12 cellular contexts compared by ENCODE assay signal in the genomic region with DNA sequence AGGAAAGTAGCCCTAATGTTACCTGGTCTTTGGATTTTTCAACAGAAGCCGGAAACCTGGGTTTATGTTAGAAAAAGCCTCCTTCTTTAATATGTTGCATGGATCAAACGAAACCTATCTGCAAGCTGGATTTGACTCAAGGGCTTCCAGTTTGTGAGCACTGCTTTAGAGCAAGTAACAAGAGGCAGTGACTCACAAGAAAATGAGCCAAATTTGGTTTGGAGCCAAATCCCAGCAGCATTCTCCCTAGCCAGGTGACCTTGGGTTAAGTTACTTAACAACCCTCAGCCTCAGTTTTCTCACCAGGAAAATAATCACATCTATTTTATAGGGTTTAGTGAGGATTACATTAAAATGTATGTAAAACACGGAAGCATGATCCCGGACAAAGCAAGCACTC.
DNase-seq lines count a peak whose midpoint lies in the region; ATAC-seq and TF ChIP-seq lines count a peak whose summit lies in the region.
"Had no signal": no experiment of that assay in that cellular context is flagged by ENCODE, and none has a peak within 500 bp of the region (broad histone marks: within the 10 kb centered on the region; RNA-seq: fewer than 3 reads in every experiment).

No MANE protein-coding gene starts in this region.

- intact Hi-C loops in colonic mucosa (cut with DNase I) = no loop called here
- intact Hi-C loops in activated T-helper 2 cell treated with anti-CD3 and anti-CD28 coated beads, Interferon-gamma antibody, Interleukin-2, Interleukin-4, amounts not matched to agents 10 μg/mL and 5 μg/mL and 100 μg/mL, durations not matched to agents 14 hours and 24 hours and 36 hours (cut with micrococcal nuclease) = no loop called here

- no peak overlapping the region for H3K4me3 Mint-ChIP-seq in activated T-helper 2 cell treated with anti-CD3 and anti-CD28 coated beads, Interferon-gamma antibody, Interleukin-2, Interleukin-4, amounts not matched to agents 10 μg/mL and 5 μg/mL and 100 μg/mL, durations not matched to agents 14 hours and 24 hours and 36 hours (ENCODE audit: low read depth)
- H3K4me3 Mint-ChIP-seq in stimulated activated naive CD8-positive, alpha-beta T cell treated with anti-CD3 and anti-CD28 coated beads, Interleukin-15, amount 100 ng/mL, for 72 hours = no peak overlapping the region
- H3K4me3 Mint-ChIP-seq: activated naive CD8-positive, alpha-beta T cell treated with anti-CD3 and anti-CD28 coated beads for 36 hours had no signal

- TF ChIP-seq EP300 in Ishikawa (IDR thresholded peaks at IDR 0.05; ENCODE audit: borderline replicate concordance) = no peak

- no peak for TF ChIP-seq CTCF in colonic mucosa (IDR thresholded peaks at IDR 0.05)

- no peaks in the 10 kb centered on the region for H3K27me3 ChIP-seq in colonic mucosa

- no peaks in the 10 kb centered on the region for H3K9me3 ChIP-seq in colonic mucosa

- no peak overlapping the region for H3K27ac Mint-ChIP-seq in activated T-helper 2 cell treated with anti-CD3 and anti-CD28 coated beads, Interferon-gamma antibody, Interleukin-2, Interleukin-4, amounts not matched to agents 10 μg/mL and 5 μg/mL and 100 μg/mL, durations not matched to agents 14 hours and 24 hours and 36 hours
- no peak overlapping the region for H3K27ac Mint-ChIP-seq in stimulated activated naive CD8-positive, alpha-beta T cell treated with anti-CD3 and anti-CD28 coated beads, Interleukin-15, amount 100 ng/mL, for 72 hours
- H3K27ac Mint-ChIP-seq: activated naive CD8-positive, alpha-beta T cell treated with anti-CD3 and anti-CD28 coated beads for 36 hours had no signal

- no peak for ATAC-seq in stimulated activated naive CD8-positive, alpha-beta T cell treated with anti-CD3 and anti-CD28 coated beads, Interleukin-15, amount 100 ng/mL, for 72 hours
- no peak for ATAC-seq in HG02678 (IDR thresholded peaks at IDR 0.05; ENCODE audit: unreplicated experiment)

- H3K4me1 ChIP-seq in colonic mucosa = no peaks in the 10 kb centered on the region

- DNase-seq in Caki2 (ENCODE audit: low read depth) (peak; percentile 68), colonic mucosa (peak; percentile 49), mucosa of gallbladder (ENCODE audit: low spot score) (peak; percentile 77)
- DNase-seq in activated T-helper 2 cell treated with anti-CD3 and anti-CD28 coated beads, Interferon-gamma antibody, Interleukin-2, Interleukin-4, amounts not matched to agents 10 μg/mL and 5 μg/mL and 100 μg/mL, durations not matched to agents 14 hours and 24 hours and 36 hours (ENCODE audit: low spot score) = no peak
- no peak for DNase-seq in stimulated activated naive CD8-positive, alpha-beta T cell treated with anti-CD3 and anti-CD28 coated beads, Interleukin-15, amount 100 ng/mL, for 72 hours
- DNase-seq in activated naive CD4-positive, alpha-beta T cell treated with Interleukin-2 at 50 U/mL for 16 hours = no peak
- DNase-seq: activated CD4-positive, CD25-positive, alpha-beta regulatory T cell; activated naive CD8-positive, alpha-beta T cell treated with anti-CD3 and anti-CD28 coated beads for 36 hours; Karpas-422 had no signal

- H3K36me3 Mint-ChIP-seq in activated T-helper 2 cell treated with anti-CD3 and anti-CD28 coated beads, Interferon-gamma antibody, Interleukin-2, Interleukin-4, amounts not matched to agents 10 μg/mL and 5 μg/mL and 100 μg/mL, durations not matched to agents 14 hours and 24 hours and 36 hours (ENCODE audit: low read depth) = no peaks in the 10 kb centered on the region
- H3K36me3 Mint-ChIP-seq: activated naive CD8-positive, alpha-beta T cell treated with anti-CD3 and anti-CD28 coated beads for 36 hours had no signal

- peaks cover 34% of the 10 kb centered on the region for H3K27me3 Mint-ChIP-seq in activated T-helper 2 cell treated with anti-CD3 and anti-CD28 coated beads, Interferon-gamma antibody, Interleukin-2, Interleukin-4, amounts not matched to agents 10 μg/mL and 5 μg/mL and 100 μg/mL, durations not matched to agents 14 hours and 24 hours and 36 hours (ENCODE audit: low read depth)
- peaks cover 69% of the 10 kb centered on the region for H3K27me3 Mint-ChIP-seq in stimulated activated naive CD8-positive, alpha-beta T cell treated with anti-CD3 and anti-CD28 coated beads, Interleukin-15, amount 100 ng/mL, for 72 hours

- H3K4me3 ChIP-seq in colonic mucosa = no peak overlapping the region
- H3K4me3 ChIP-seq: heart right ventricle had no signal

- H3K4me1 Mint-ChIP-seq in activated T-helper 2 cell treated with anti-CD3 and anti-CD28 coated beads, Interferon-gamma antibody, Interleukin-2, Interleukin-4, amounts not matched to agents 10 μg/mL and 5 μg/mL and 100 μg/mL, durations not matched to agents 14 hours and 24 hours and 36 hours (ENCODE audit: low read depth) = no peaks in the 10 kb centered on the region
- no peaks in the 10 kb centered on the region for H3K4me1 Mint-ChIP-seq in stimulated activated naive CD8-positive, alpha-beta T cell treated with anti-CD3 and anti-CD28 coated beads, Interleukin-15, amount 100 ng/mL, for 72 hours
- H3K4me1 Mint-ChIP-seq: activated naive CD8-positive, alpha-beta T cell treated with anti-CD3 and anti-CD28 coated beads for 36 hours had no signal

- in situ Hi-C loops in Caki2 (cut with HindIII; ENCODE audit: low pct_unique_long_range_greater_than_20kb, low sequenced_read_pairs) = no loop called here

- no peak overlapping the region for H3K27ac ChIP-seq in colonic mucosa
- H3K27ac ChIP-seq: heart right ventricle had no signal

- H3K9me3 Mint-ChIP-seq in activated T-helper 2 cell treated with anti-CD3 and anti-CD28 coated beads, Interferon-gamma antibody, Interleukin-2, Interleukin-4, amounts not matched to agents 10 μg/mL and 5 μg/mL and 100 μg/mL, durations not matched to agents 14 hours and 24 hours and 36 hours = no peaks in the 10 kb centered on the region
- peaks cover 4 to 8% of the 10 kb centered on the region in 2 donors for H3K9me3 Mint-ChIP-seq in stimulated activated naive CD8-positive, alpha-beta T cell treated with anti-CD3 and anti-CD28 coated beads, Interleukin-15, amount 100 ng/mL, for 72 hours

- no peak overlapping the region for H3K9ac ChIP-seq in colonic mucosa (ENCODE audit: low read depth in 2 of 2, low read length in 2 of 2)

- no peak for TF ChIP-seq RAD21 in Ishikawa (IDR thresholded peaks at IDR 0.05; ENCODE audit: low read depth)

- no peaks in the 10 kb centered on the region for H3K36me3 ChIP-seq in colonic mucosa
- H3K36me3 ChIP-seq: heart right ventricle had no signal

TF ChIP-seq in Ishikawa, 13 proteins besides CTCF, POLR2A, EP300 and RAD21:
- TF ChIP-seq FOXM1 (IDR thresholded peaks at IDR 0.05; ENCODE audit: borderline replicate concordance, low read depth) = no peak
- no peak for TF ChIP-seq EGR1 (IDR thresholded peaks at IDR 0.05)
- peak; percentile 88 for TF ChIP-seq NFIC (IDR thresholded peaks at IDR 0.05)

Comparison
In these comparisons a context has a peak if more than half of its experiments do, and no peak if none do; other contexts are left out.
1. DNase-seq: peak in Caki2 (single experiment), colonic mucosa (single experiment) and mucosa of gallbladder (single experiment); none in activated T-helper 2 cell treated with anti-CD3 and anti-CD28 coated beads, Interferon-gamma antibody, Interleukin-2, Interleukin-4, amounts not matched to agents 10 μg/mL and 5 μg/mL and 100 μg/mL, durations not matched to agents 14 hours and 24 hours and 36 hours (single experiment), stimulated activated naive CD8-positive, alpha-beta T cell treated with anti-CD3 and anti-CD28 coated beads, Interleukin-15, amount 100 ng/mL, for 72 hours (0 of 2) and activated naive CD4-positive, alpha-beta T cell treated with Interleukin-2 at 50 U/mL for 16 hours (single experiment).